16 cellular contexts compared by ENCODE assay signal in genomic region chr16:22291860-22292692, GRCh38. TPM values are rescaled to one million over a fixed set of nuclear protein-coding genes. Genes with fewer than 3 reads are reported as not detected.
DNase-seq lines count a peak whose midpoint lies in the region; ATAC-seq and TF ChIP-seq lines count a peak whose summit lies in the region.
"Had no signal": no experiment of that assay in that cellular context is flagged by ENCODE, and none has a peak within 500 bp of the region (broad histone marks: within the 10 kb centered on the region; RNA-seq: fewer than 3 reads in every experiment).

No MANE protein-coding gene starts in this region.

- H3K4me1 ChIP-seq in GM23338 (ENCODE audit: insufficient read depth) = peaks cover 20% of the 10 kb centered on the region
- H3K4me1 ChIP-seq: ascending aorta had no signal

- H3K27ac Mint-ChIP-seq in GM23338 = peak overlapping the region; percentile 96
- H3K27ac Mint-ChIP-seq in naive thymus-derived CD8-positive, alpha-beta T cell = no peak overlapping the region

- no peaks in the 10 kb centered on the region for H3K36me3 ChIP-seq in GM23338 (ENCODE audit: insufficient read depth)
- H3K36me3 ChIP-seq: ascending aorta, left ventricle myocardium inferior had no signal

- H3K4me3 ChIP-seq in GM23338 (no peak overlapping the region), fibroblast of mammary gland (ENCODE audit: control insufficient read depth, low read depth, low read length) (no peak overlapping the region)
- H3K4me3 ChIP-seq: ascending aorta, dorsolateral prefrontal cortex, left ventricle myocardium inferior had no signal

- DNase-seq in GM23338 (ENCODE audit: low spot score) = no peak
- DNase-seq in SW480 (ENCODE audit: low spot score) = peak; percentile 24
- DNase-seq in fibroblast of mammary gland (ENCODE audit: low read depth) = peak; percentile 14
- DNase-seq in Right ventricle myocardium superior = no peak
- DNase-seq in naive thymus-derived CD8-positive, alpha-beta T cell = no peak
- no peak for DNase-seq in stimulated activated CD8-positive, alpha-beta memory T cell treated with anti-CD3 and anti-CD28 coated beads, Interleukin-4, amount 100 ng/mL, for 48 hours
- DNase-seq: activated effector memory CD4-positive, alpha-beta T cell treated with Interleukin-2 at 50 U/mL for 16 hours; dorsolateral prefrontal cortex; left ventricle myocardium inferior; NCI-H1436 treated with DMSO at 0.1 percent for 48 hours; NCI-H524 treated with DMSO at 0.1 percent for 48 hours had no signal

- TF ChIP-seq CTCF in 22Rv1 (IDR thresholded peaks at IDR 0.05) (no peak), GM23338 (conservative IDR thresholded peaks at IDR 0.05; ENCODE audit: low read depth in 2 of 2) (no peak), fibroblast of mammary gland (conservative IDR thresholded peaks at IDR 0.05; ENCODE audit: control insufficient read depth, insufficient read depth, low read depth, low read length) (no peak)

- peaks cover 18% of the 10 kb centered on the region for H3K4me1 Mint-ChIP-seq in GM23338
- H3K4me1 Mint-ChIP-seq in naive thymus-derived CD8-positive, alpha-beta T cell = peaks cover 6 to 11% (median 10%) of the 10 kb centered on the region in 4 donors

- no peaks in the 10 kb centered on the region for H3K27me3 ChIP-seq in GM23338 (ENCODE audit: insufficient read depth)
- H3K27me3 ChIP-seq: ascending aorta, dorsolateral prefrontal cortex had no signal

- H3K9me3 Mint-ChIP-seq in GM23338 = 0 out of 3 replicates have a peak, but pooled peaks cover 3% of the 10 kb centered on the region
- peaks cover 0 to 3% (median 0%) of the 10 kb centered on the region in 9 donors for H3K9me3 Mint-ChIP-seq in naive thymus-derived CD8-positive, alpha-beta T cell

- H3F3A ChIP-seq in GM23338 (replicated peaks; ENCODE audit: low read depth) = 0 out of 2 replicates have a peak, but pooled peaks cover 5% of the 10 kb centered on the region

- no peaks in the 10 kb centered on the region for H3K79me2 ChIP-seq in GM23338 (replicated peaks; ENCODE audit: insufficient read depth)

- peak overlapping the region; percentile 90 for H2AFZ ChIP-seq in GM23338

- H3K9me2 ChIP-seq in GM23338 (ENCODE audit: insufficient read depth) = no peaks in the 10 kb centered on the region

- H3K4me2 ChIP-seq in GM23338 = no peak overlapping the region

- POLR2A ChIA-PET in naive thymus-derived CD8-positive, alpha-beta T cell (lab: Charles Lee) = interaction anchor here (0.5 kb wide), 1 partner anchor 309 kb away, joined by 3 read pairs; no protein-coding TSS in a partner anchor

- no peak overlapping the region for H3K4me3 Mint-ChIP-seq in GM23338
- no peak overlapping the region for H3K4me3 Mint-ChIP-seq in naive thymus-derived CD8-positive, alpha-beta T cell

- no peak for ATAC-seq in GM23338
- no peak for ATAC-seq in Right ventricle myocardium superior (ENCODE audit: poor library complexity)
- no peak for ATAC-seq in naive thymus-derived CD8-positive, alpha-beta T cell
- ATAC-seq in GM19452 (IDR thresholded peaks at IDR 0.05; ENCODE audit: unreplicated experiment) = no peak

- H3K27ac ChIP-seq in 22Rv1 (0 out of 2 replicates have a peak overlapping the region, but pooled peaks have one; percentile 13), GM23338 (ENCODE audit: low read depth) (peak overlapping the region; percentile 57; the same call in 1 of the 2 replicates)
- H3K27ac ChIP-seq: ascending aorta, dorsolateral prefrontal cortex, HL-60, left ventricle myocardium inferior, VCaP had no signal

- no peaks in the 10 kb centered on the region for H4K20me1 ChIP-seq in GM23338 (replicated peaks; ENCODE audit: insufficient read depth)

- no peaks in the 10 kb centered on the region; the same call in 2 of the 3 replicates for H3K36me3 Mint-ChIP-seq in GM23338 (ENCODE audit: low read depth)
- peaks cover 0 to 3% (median 2%) of the 10 kb centered on the region in 3 donors for H3K36me3 Mint-ChIP-seq in naive thymus-derived CD8-positive, alpha-beta T cell

- intact Hi-C loops in Right ventricle myocardium superior (cut with DNase I) = loop anchor here (10.0 kb wide), 1 partner anchor 297 kb away; no protein-coding TSS in a partner anchor

- peaks cover 5% of the 10 kb centered on the region for H3K27me3 Mint-ChIP-seq in GM23338 (ENCODE audit: insufficient read depth, low read depth, poor library complexity)
- H3K27me3 Mint-ChIP-seq in naive thymus-derived CD8-positive, alpha-beta T cell = peaks cover 0 to 3% (median 0%) of the 10 kb centered on the region in 5 donors

TF ChIP-seq in GM23338, 12 proteins besides CTCF, POLR2A, EP300 and RAD21 (continues in another document):
- TF ChIP-seq EZH2 (IDR thresholded peaks at IDR 0.05; ENCODE audit: low read depth, unreplicated experiment) (no peak), ZNF114 (CRISPR knock-in tag; IDR thresholded peaks at IDR 0.05) (no peak), EZH2phosphoT487 (IDR thresholded peaks at IDR 0.05; ENCODE audit: unreplicated experiment) (no peak), POLR2AphosphoS5 (IDR thresholded peaks at IDR 0.05; ENCODE audit: low read depth) (no peak), NANOG (IDR thresholded peaks at IDR 0.05; ENCODE audit: borderline replicate concordance) (no peak), CREB1 (CRISPR knock-in tag; IDR thresholded peaks at IDR 0.05; ENCODE audit: low read depth) (no peak), ZNF331 (CRISPR knock-in tag; IDR thresholded peaks at IDR 0.05; ENCODE audit: low read depth) (no peak), JUNB (IDR thresholded peaks at IDR 0.05; ENCODE audit: unreplicated experiment) (no peak), STAT1 (IDR thresholded peaks at IDR 0.05; ENCODE audit: unreplicated experiment) (no peak)
- TF ChIP-seq, protein P1, sequence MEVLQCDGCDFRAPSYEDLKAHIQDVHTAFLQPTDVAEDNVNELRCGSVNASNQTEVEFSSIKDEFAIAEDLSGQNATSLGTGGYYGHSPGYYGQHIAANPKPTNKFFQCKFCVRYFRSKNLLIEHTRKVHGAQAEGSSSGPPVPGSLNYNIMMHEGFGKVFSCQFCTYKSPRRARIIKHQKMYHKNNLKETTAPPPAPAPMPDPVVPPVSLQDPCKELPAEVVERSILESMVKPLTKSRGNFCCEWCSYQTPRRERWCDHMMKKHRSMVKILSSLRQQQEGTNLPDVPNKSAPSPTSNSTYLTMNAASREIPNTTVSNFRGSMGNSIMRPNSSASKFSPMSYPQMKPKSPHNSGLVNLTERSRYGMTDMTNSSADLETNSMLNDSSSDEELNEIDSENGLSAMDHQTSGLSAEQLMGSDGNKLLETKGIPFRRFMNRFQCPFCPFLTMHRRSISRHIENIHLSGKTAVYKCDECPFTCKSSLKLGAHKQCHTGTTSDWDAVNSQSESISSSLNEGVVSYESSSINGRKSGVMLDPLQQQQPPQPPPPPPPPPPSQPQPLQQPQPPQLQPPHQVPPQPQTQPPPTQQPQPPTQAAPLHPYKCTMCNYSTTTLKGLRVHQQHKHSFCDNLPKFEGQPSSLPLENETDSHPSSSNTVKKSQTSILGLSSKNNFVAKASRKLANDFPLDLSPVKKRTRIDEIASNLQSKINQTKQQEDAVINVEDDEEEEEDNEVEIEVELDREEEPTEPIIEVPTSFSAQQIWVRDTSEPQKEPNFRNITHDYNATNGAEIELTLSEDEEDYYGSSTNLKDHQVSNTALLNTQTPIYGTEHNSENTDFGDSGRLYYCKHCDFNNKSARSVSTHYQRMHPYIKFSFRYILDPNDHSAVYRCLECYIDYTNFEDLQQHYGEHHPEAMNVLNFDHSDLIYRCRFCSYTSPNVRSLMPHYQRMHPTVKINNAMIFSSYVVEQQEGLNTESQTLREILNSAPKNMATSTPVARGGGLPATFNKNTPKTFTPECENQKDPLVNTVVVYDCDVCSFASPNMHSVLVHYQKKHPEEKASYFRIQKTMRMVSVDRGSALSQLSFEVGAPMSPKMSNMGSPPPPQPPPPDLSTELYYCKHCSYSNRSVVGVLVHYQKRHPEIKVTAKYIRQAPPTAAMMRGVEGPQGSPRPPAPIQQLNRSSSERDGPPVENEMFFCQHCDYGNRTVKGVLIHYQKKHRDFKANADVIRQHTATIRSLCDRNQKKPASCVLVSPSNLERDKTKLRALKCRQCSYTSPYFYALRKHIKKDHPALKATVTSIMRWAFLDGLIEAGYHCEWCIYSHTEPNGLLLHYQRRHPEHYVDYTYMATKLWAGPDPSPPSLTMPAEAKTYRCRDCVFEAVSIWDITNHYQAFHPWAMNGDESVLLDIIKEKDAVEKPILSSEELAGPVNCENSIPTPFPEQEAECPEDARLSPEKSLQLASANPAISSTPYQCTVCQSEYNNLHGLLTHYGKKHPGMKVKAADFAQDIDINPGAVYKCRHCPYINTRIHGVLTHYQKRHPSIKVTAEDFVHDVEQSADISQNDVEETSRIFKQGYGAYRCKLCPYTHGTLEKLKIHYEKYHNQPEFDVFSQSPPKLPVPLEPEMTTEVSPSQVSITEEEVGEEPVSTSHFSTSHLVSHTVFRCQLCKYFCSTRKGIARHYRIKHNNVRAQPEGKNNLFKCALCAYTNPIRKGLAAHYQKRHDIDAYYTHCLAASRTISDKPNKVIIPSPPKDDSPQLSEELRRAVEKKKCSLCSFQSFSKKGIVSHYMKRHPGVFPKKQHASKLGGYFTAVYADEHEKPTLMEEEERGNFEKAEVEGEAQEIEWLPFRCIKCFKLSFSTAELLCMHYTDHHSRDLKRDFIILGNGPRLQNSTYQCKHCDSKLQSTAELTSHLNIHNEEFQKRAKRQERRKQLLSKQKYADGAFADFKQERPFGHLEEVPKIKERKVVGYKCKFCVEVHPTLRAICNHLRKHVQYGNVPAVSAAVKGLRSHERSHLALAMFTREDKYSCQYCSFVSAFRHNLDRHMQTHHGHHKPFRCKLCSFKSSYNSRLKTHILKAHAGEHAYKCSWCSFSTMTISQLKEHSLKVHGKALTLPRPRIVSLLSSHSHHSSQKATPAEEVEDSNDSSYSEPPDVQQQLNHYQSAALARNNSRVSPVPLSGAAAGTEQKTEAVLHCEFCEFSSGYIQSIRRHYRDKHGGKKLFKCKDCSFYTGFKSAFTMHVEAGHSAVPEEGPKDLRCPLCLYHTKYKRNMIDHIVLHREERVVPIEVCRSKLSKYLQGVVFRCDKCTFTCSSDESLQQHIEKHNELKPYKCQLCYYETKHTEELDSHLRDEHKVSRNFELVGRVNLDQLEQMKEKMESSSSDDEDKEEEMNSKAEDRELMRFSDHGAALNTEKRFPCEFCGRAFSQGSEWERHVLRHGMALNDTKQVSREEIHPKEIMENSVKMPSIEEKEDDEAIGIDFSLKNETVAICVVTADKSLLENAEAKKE (CRISPR knock-in tag; IDR thresholded peaks at IDR 0.05) = no peak

RNA-seq across cellular contexts. Expression of gene POLR3E, which starts 5.1 kb away (rescaled TPM):
- total RNA-seq in GM23338 (2014; rRNA removed; shearing (Covaris generic)) = 109 and 141 TPM in 2 replicates
- polyA plus RNA-seq in GM23338 (2016; fragmentation: Nextera tagmentation; extraction: Ambion mirVana) = 62.7 and 64.4 TPM in 2 replicates
- total RNA-seq in Right ventricle myocardium superior = 34.8 TPM
- 100 to 1,000 TPM; 107 to 110 TPM for total RNA-seq in naive thymus-derived CD8-positive, alpha-beta T cell
- 10 to 100 TPM; 11.1 to 13.9 (median 11.5) TPM for polyA plus RNA-seq in naive thymus-derived CD8-positive, alpha-beta T cell

Comparison
In these comparisons a context has a peak if more than half of its experiments do, and no peak if none do; other contexts are left out.
1. DNase-seq: peak in SW480 (single experiment) and fibroblast of mammary gland (single experiment); none in GM23338 (single experiment), Right ventricle myocardium superior (single experiment), naive thymus-derived CD8-positive, alpha-beta T cell (0 of 10) and stimulated activated CD8-positive, alpha-beta memory T cell treated with anti-CD3 and anti-CD28 coated beads, Interleukin-4, amount 100 ng/mL, for 48 hours (single experiment).